In genomic region chr2:65424391-65424790, GRCh38 we compare ENCODE assay signal across 2 cellular contexts.
TF ChIP-seq lines count a peak whose summit lies in the region.

No MANE protein-coding gene starts in this region.

TF ChIP-seq in HepG2, 621 proteins besides CTCF, POLR2A, EP300 and RAD21:
- TF ChIP-seq ZNF570 (CRISPR knock-in tag; IDR thresholded peaks at IDR 0.05; ENCODE audit: borderline replicate concordance) (no peak), ZNF121 (CRISPR knock-in tag; IDR thresholded peaks at IDR 0.05) (peak; percentile 79), ZNF614 (CRISPR knock-in tag; IDR thresholded peaks at IDR 0.05; ENCODE audit: borderline replicate concordance) (no peak), ZNF629 (CRISPR knock-in tag; conservative IDR thresholded peaks at IDR 0.05) (no peak), ZNF460 (CRISPR knock-in tag; IDR thresholded peaks at IDR 0.05; ENCODE audit: borderline replicate concordance) (peak; percentile 62; the same call in 1 of the 2 replicates), ZNF713 (CRISPR knock-in tag; IDR thresholded peaks at IDR 0.05) (no peak), ZKSCAN1 (IDR thresholded peaks at IDR 0.05; ENCODE audit: low read length) (peak; percentile 85), ZNF263 (CRISPR knock-in tag; IDR thresholded peaks at IDR 0.05) (peak; percentile 65), STAG1 (CRISPR knock-in tag; IDR thresholded peaks at IDR 0.05) (no peak), SALL1 (CRISPR knock-in tag; IDR thresholded peaks at IDR 0.05) (no peak), U2AF2 (IDR thresholded peaks at IDR 0.05; ENCODE audit: low read depth, low read length) (no peak)

TF ChIP-seq in K562, 482 proteins besides CTCF, POLR2A, EP300 and RAD21:
- TF ChIP-seq E2F6 (IDR thresholded peaks at IDR 0.05; ENCODE audit: borderline replicate concordance in 1 of 2, extremely low read depth in 1 of 2, insufficient read depth in 1 of 2, insufficient read length in 1 of 2, low read depth in 1 of 2, low read length in 1 of 2, poor library complexity in 1 of 2, severe bottlenecking in 1 of 2) (no peak), ZNF121 (CRISPR knock-in tag; conservative IDR thresholded peaks at IDR 0.05) (peak; percentile 77)
